ENCODE assay signal across 14 cellular contexts in the genomic region with DNA sequence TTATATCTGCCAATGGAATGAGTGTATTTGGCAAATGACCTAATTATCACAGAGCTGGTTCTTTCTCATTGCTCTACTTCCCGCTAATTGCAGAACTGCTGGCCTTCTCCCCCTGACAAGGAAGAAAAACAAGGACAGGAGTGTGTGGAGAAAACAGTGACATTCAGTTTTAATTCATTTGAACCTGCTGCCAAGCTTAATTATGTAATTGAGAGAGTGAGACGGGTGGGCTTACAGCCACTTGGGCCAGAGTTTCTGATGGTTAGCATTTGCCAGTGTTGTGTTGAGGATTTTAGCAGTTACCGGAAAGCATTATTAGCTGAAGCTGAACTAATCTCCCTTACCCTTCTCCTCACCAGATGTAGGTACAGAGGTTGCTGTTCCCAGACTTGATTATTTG.
"Had no signal": no experiment of that assay in that cellular context is flagged by ENCODE, and none has a peak within 500 bp of the region (broad histone marks: within the 10 kb centered on the region; RNA-seq: fewer than 3 reads in every experiment).

No MANE protein-coding gene starts in this region.

- H3K4me3 ChIP-seq: mucosa of descending colon, prostate gland, stomach, uterus had no signal

- H3K4me1 ChIP-seq: prostate gland, uterus had no signal

- H3K27ac ChIP-seq: prostate gland, stomach, uterus had no signal

- DNase-seq: activated CD4-positive, alpha-beta T cell treated with anti-CD3 and anti-CD28 coated beads, Interleukin-2, amount 50 U/mL, for 48 hours; activated CD4-positive, CD25-positive, alpha-beta regulatory T cell treated with anti-CD3 and anti-CD28 coated beads, Interleukin-2, amount 50 U/mL, for 72 hours; activated CD8-positive, alpha-beta memory T cell treated with anti-CD3 and anti-CD28 coated beads, Interleukin-2, amount 10 ng/mL, durations not matched to agents 7 days and 5 days; activated gamma-delta T cell; activated T-cell treated with anti-CD3 and anti-CD28 coated beads, Interleukin-2, amount 50 U/mL, for 4 hours; effector memory CD4-positive, alpha-beta T cell; left cardiac atrium; mucosa of descending colon; naive thymus-derived CD8-positive, alpha-beta T cell; stimulated activated CD4-positive, alpha-beta T cell treated with anti-CD3 and anti-CD28 coated beads, Interleukin-15, amount 100 ng/mL, for 24 hours; stimulated activated CD4-positive, alpha-beta T cell treated with anti-CD3 and anti-CD28 coated beads, Interleukin-4, amount 100 ng/mL, for 4 hours; stomach; uterus had no signal

- H3K9me3 ChIP-seq: mucosa of descending colon, prostate gland, stomach, uterus had no signal

- ATAC-seq: activated CD8-positive, alpha-beta memory T cell treated with anti-CD3 and anti-CD28 coated beads, Interleukin-2, amount 10 ng/mL, durations not matched to agents 7 days and 5 days; activated T-cell treated with anti-CD3 and anti-CD28 coated beads, Interleukin-2, amount 50 U/mL, for 4 hours; mucosa of descending colon; naive thymus-derived CD8-positive, alpha-beta T cell had no signal

- H3K27me3 ChIP-seq: stomach, uterus had no signal

- H3K36me3 ChIP-seq: prostate gland, stomach had no signal
